In genomic region chr12:124543591-124544310, GRCh38 we compare ENCODE assay signal across 8 cellular contexts. TPM values are rescaled to one million over a fixed set of nuclear protein-coding genes. Genes with fewer than 3 reads are reported as not detected.
DNase-seq lines count a peak whose midpoint lies in the region; ATAC-seq and TF ChIP-seq lines count a peak whose summit lies in the region.

No MANE protein-coding gene starts in this region.

- H3K27ac Mint-ChIP-seq in endothelial cell (ENCODE audit: unreplicated experiment) = peak overlapping the region; percentile 48

- ATAC-seq in GM18907 (IDR thresholded peaks at IDR 0.05; ENCODE audit: unreplicated experiment) (peak; percentile 30), HG03280 (IDR thresholded peaks at IDR 0.05; ENCODE audit: unreplicated experiment) (no peak), HG03457 (IDR thresholded peaks at IDR 0.05; ENCODE audit: unreplicated experiment) (no peak), GM18502 (IDR thresholded peaks at IDR 0.05; ENCODE audit: poor library complexity, unreplicated experiment) (no peak), GM21786 (IDR thresholded peaks at IDR 0.05; ENCODE audit: unreplicated experiment) (no peak)

- H3K27me3 Mint-ChIP-seq in endothelial cell (ENCODE audit: unreplicated experiment) = peaks cover 9% of the 10 kb centered on the region

- H3K36me3 Mint-ChIP-seq in endothelial cell (ENCODE audit: low read depth, unreplicated experiment) = no peaks in the 10 kb centered on the region

- DNase-seq in NCI-H524 (lab: John Stamatoyannopoulos, UW) = peak; percentile 76 to 88
- DNase-seq in endothelial cell (ENCODE audit: low spot score) = no peak
- DNase-seq in retinal pigment epithelial cell (ENCODE audit: low read depth) = peak; percentile 84

- peak overlapping the region; percentile 4 for H3K4me3 ChIP-seq in retinal pigment epithelial cell (ENCODE audit: low read length)

- H3K9me3 Mint-ChIP-seq in endothelial cell (ENCODE audit: unreplicated experiment) = no peaks in the 10 kb centered on the region

- no peak for TF ChIP-seq CTCF in endothelial cell (IDR thresholded peaks at IDR 0.05; ENCODE audit: unreplicated experiment)
- TF ChIP-seq CTCF in retinal pigment epithelial cell (conservative IDR thresholded peaks at IDR 0.05; ENCODE audit: low read depth, low read length) = no peak

- peaks cover 9% of the 10 kb centered on the region for H3K4me1 Mint-ChIP-seq in endothelial cell (ENCODE audit: unreplicated experiment)

- no peak overlapping the region for H3K4me3 Mint-ChIP-seq in endothelial cell (ENCODE audit: unreplicated experiment)

RNA-seq across cellular contexts. Expression of gene NCOR2, which starts 23.7 kb away (rescaled TPM):
- total RNA-seq in endothelial cell (ENCODE audit: unreplicated experiment) = 132 TPM
